In genomic region chr13:110616103-110617101, GRCh38 we compare ENCODE assay signal across 8 cellular contexts. TPM values are rescaled to one million over a fixed set of nuclear protein-coding genes. Genes with fewer than 3 reads are reported as not detected.
A peak's percentile ranks its signal among the peaks of the same experiment; 100 is the strongest.
DNase-seq lines count a peak whose midpoint lies in the region; ATAC-seq and TF ChIP-seq lines count a peak whose summit lies in the region.

No MANE protein-coding gene starts in this region.

- H3K36me3 ChIP-seq in PC-3 (ENCODE audit: low read depth, low read length) = no peaks in the 10 kb centered on the region

- H3K27me3 Mint-ChIP-seq in immature natural killer cell (ENCODE audit: low read depth in 3 of 3) = peaks cover 0 to 2% (median 0%) of the 10 kb centered on the region in 3 donors

- peaks cover 24% of the 10 kb centered on the region for H3K4me1 ChIP-seq in PC-3 (ENCODE audit: insufficient read depth, low read length)

- H3K4me1 Mint-ChIP-seq in immature natural killer cell = peaks cover 14 to 35% of the 10 kb centered on the region in 2 donors

- H3K27ac ChIP-seq in AG04450 (ENCODE audit: low read depth, low read length) (peak overlapping the region; percentile 74), PC-3 (ENCODE audit: low read length) (peak overlapping the region; percentile 69)

- peaks cover 60% of the 10 kb centered on the region for H3K79me2 ChIP-seq in PC-3 (ENCODE audit: low read length)

- H4K20me1 ChIP-seq in PC-3 (ENCODE audit: low read length) = peaks cover 36% of the 10 kb centered on the region

- H3K27ac Mint-ChIP-seq in immature natural killer cell = peak overlapping the region in 5 of 6 donors; percentile 8 to 93 (median 77)

- ATAC-seq in GM18499 (IDR thresholded peaks at IDR 0.05; ENCODE audit: insufficient read depth, unreplicated experiment) (peak; percentile 28), HG02885 (IDR thresholded peaks at IDR 0.05; ENCODE audit: poor library complexity, unreplicated experiment) (peak; percentile 63), PC-3 (peak; percentile 58)

- H3K9me3 Mint-ChIP-seq in immature natural killer cell = no peaks in the 10 kb centered on the region

- POLR2A ChIA-PET in AG04450 (lab: Yijun Ruan, JAX) (interaction anchor here (0.6 kb wide), 2 partner anchors 95 to 99 kb away, joined by 3 to 4 read pairs; no protein-coding TSS in a partner anchor), PC-3 (lab: Charles Lee; ENCODE audit: unreplicated experiment) (interaction anchor here (0.6 kb wide), 1 partner anchor 266 kb away, joined by 4 read pairs; no protein-coding TSS in a partner anchor)

- no peaks in the 10 kb centered on the region for H3K27me3 ChIP-seq in AG04450 (ENCODE audit: control insufficient read depth, insufficient read depth, low read length)
- H3K27me3 ChIP-seq in PC-3 (ENCODE audit: low read length) = no peaks in the 10 kb centered on the region

- no peaks in the 10 kb centered on the region for H3K36me3 Mint-ChIP-seq in immature natural killer cell

- H2AFZ ChIP-seq in PC-3 (ENCODE audit: low read length) = peak overlapping the region; percentile 84; the same call in 1 of the 2 replicates

- BruUV-seq in PC-3 (replicated peaks; lab: Mats Ljungman, UMichigan) = TSS peak; percentile 36

- CTCF ChIA-PET in AG04450 (lab: Charles Lee) = interaction anchor here (1.0 kb wide), 1 partner anchor 160 kb away, joined by 3 read pairs; no protein-coding TSS in a partner anchor
- CTCF ChIA-PET in PC-3 (lab: Charles Lee) = interaction anchor here (0.5 to 1.0 kb wide), 2 partner anchors 28 to 55 kb away, joined by 3 to 4 read pairs; partner anchors contain the start of gene RAB20

- H3K4me3 Mint-ChIP-seq in immature natural killer cell = peak overlapping the region; percentile 86 to 96 (median 90)

- TF ChIP-seq CTCF in AG04450 (IDR thresholded peaks at IDR 0.05; ENCODE audit: low read depth, low read length) (no peak), PC-3 (conservative IDR thresholded peaks at IDR 0.05; ENCODE audit: low read depth, low read length) (peak; percentile 41; the same call in 1 of the 2 replicates)

- DNase-seq in AG04450 (ENCODE audit: low read depth, low spot score) (no peak), PC-3 (peak; percentile 64), amniotic epithelial cell (ENCODE audit: low read depth) (peak; percentile 55), immature natural killer cell (peak in 1 of 3 donors; percentile 13), NCI-H2029 treated with DMSO at 0.1 percent for 48 hours (lab: John Stamatoyannopoulos, UW) (no peak)
- DNase-seq in stimulated activated CD4-positive, alpha-beta T cell treated with anti-CD3 and anti-CD28 coated beads, Interleukin-2, amount 100 ng/mL, for 24 hours = peak; percentile 48 to 53

- H3F3A ChIP-seq in PC-3 (ENCODE audit: low read length, unreplicated experiment) = no peaks in the 10 kb centered on the region

- intact Hi-C loops in PC-3 (cut with micrococcal nuclease) = no loop called here

- peaks cover 5% of the 10 kb centered on the region for H3K9me3 ChIP-seq in AG04450 (ENCODE audit: control insufficient read depth, insufficient read depth, low read length)
- H3K9me3 ChIP-seq in PC-3 (ENCODE audit: low read length) = no peaks in the 10 kb centered on the region

- no peaks in the 10 kb centered on the region for H3K9me2 ChIP-seq in PC-3 (replicated peaks; ENCODE audit: low read length)

- H3K4me3 ChIP-seq in AG04450 (ENCODE audit: low read depth, low read length) (peak overlapping the region; percentile 81), PC-3 (ENCODE audit: low read length) (peak overlapping the region; percentile 92)

- H3K9ac ChIP-seq in PC-3 (ENCODE audit: low read length) = peak overlapping the region; percentile 94

- peak overlapping the region; percentile 97 for H3K4me2 ChIP-seq in PC-3 (ENCODE audit: low read length)

RNA-seq across cellular contexts. Expression of gene NAXD, which starts 1.1 kb away (rescaled TPM):
- 33.3 and 35.0 TPM in 2 replicates for polyA plus RNA-seq in AG04450 (2011; rRNA removed)
- 17.8 and 24.8 TPM in 2 replicates for polyA minus RNA-seq in AG04450 (2011; rRNA and poly(A)+ RNA removed)
- total RNA-seq in PC-3 (2014; rRNA removed) = 18.7 and 19.0 TPM in 2 replicates
- 10 to 100 TPM in 1 of 3 donors, 1 to 10 TPM in 2; 4.4 to 13.4 (median 7.7) TPM for polyA plus RNA-seq in immature natural killer cell

RNA-seq across cellular contexts. Expression of gene RAB20, which starts 54.9 kb away (rescaled TPM):
- 1.9 and 2.2 TPM in 2 replicates for polyA plus RNA-seq in AG04450 (2011; rRNA removed)
- 0.78 and 1.2 TPM in 2 replicates for polyA minus RNA-seq in AG04450 (2011; rRNA and poly(A)+ RNA removed)
- total RNA-seq in PC-3 (2014; rRNA removed) = 22.9 and 27.9 TPM in 2 replicates
- polyA plus RNA-seq in immature natural killer cell = 1 to 10 TPM in 1 of 3 donors, under 1 TPM in 2; 0.39 to 2.7 (median 0.52) TPM

Comparison
In these comparisons a context has a peak if more than half of its experiments do, and no peak if none do; other contexts are left out.
1. DNase-seq: peak in PC-3 (single experiment), amniotic epithelial cell (single experiment) and stimulated activated CD4-positive, alpha-beta T cell treated with anti-CD3 and anti-CD28 coated beads, Interleukin-2, amount 100 ng/mL, for 24 hours (2 of 2); none in AG04450 (single experiment) and NCI-H2029 treated with DMSO at 0.1 percent for 48 hours (single experiment).
2. Peak in every context shown above with its lines, with median percentiles within 50 percentile points of each other: ATAC-seq.